13 cellular contexts compared by ENCODE assay signal in the genomic region with DNA sequence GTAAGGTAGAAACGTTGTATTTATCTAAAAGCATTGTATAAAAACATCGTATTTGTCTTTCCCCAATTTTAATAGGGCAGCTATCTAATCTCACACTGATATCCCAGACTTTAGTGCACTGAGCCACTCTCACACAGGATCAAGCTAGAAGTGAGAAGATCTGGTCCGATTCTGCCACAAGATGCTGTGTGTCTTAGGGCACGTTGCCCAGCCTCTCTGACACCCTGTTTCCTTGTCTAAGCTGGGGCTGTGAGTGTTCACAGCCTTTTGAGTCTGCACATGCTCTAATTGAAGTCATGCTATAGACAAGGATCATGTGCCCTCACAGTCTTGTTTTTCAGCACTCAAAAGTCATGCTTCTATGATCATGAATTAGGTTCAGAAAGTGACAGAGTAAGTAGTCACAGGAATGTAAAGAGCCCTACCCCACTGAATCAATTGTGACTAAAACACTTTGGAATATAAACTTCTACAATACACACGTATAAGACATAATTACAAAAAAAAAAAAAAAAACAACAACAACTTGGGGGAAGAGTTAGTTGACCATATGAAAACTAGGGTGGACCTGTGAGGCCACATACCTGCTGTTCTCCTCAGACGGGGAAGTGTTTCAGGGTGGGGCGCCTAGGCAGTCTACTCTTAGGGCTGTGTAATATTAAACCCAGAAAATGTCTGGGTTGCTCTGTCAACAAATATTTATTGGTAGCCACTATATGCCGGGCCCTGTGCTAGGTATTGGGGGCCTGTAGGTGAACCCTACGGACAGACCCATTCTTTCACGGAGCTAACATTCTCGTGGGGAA. TPM values are rescaled to one million over a fixed set of nuclear protein-coding genes. Genes with fewer than 3 reads are reported as not detected.
DNase-seq lines count a peak whose midpoint lies in the region; FAIRE-seq and TF ChIP-seq lines count a peak whose summit lies in the region.
"Had no signal": no experiment of that assay in that cellular context is flagged by ENCODE, and none has a peak within 500 bp of the region (broad histone marks: within the 10 kb centered on the region; RNA-seq: fewer than 3 reads in every experiment).

No MANE protein-coding gene starts in this region.

- H3K4me1 Mint-ChIP-seq in neural progenitor cell: no peaks in the 10 kb centered on the region
- H3K4me1 Mint-ChIP-seq: activated naive CD4-positive, alpha-beta T cell treated with anti-CD3 and anti-CD28 coated beads, Interleukin-2, amount 10 ng/mL, durations not matched to agents 7 days and 5 days had no signal

- H3F3A ChIP-seq in neural progenitor cell (ENCODE audit: low read depth): no peaks in the 10 kb centered on the region

- FAIRE-seq in GM12892 (lab: Jason Lieb, UNC): no peak
- FAIRE-seq: small intestine had no signal

- H3K79me2 ChIP-seq in neural progenitor cell (ENCODE audit: low read depth): no peaks in the 10 kb centered on the region

- no peak overlapping the region for H2AFZ ChIP-seq in neural progenitor cell (replicated peaks)

- H3K36me3 ChIP-seq in neural progenitor cell (no peaks in the 10 kb centered on the region), brain microvascular endothelial cell (replicated peaks) (no peaks in the 10 kb centered on the region)
- H3K36me3 ChIP-seq: thyroid gland had no signal

- no peaks in the 10 kb centered on the region for H3K9me3 ChIP-seq in neural progenitor cell (ENCODE audit: low read depth)
- H3K9me3 ChIP-seq: Caco-2, thyroid gland had no signal

- H3K4me1 ChIP-seq in neural progenitor cell: peaks cover 4% of the 10 kb centered on the region
- H3K4me1 ChIP-seq: Caco-2 had no signal

- peak; percentile 20 for DNase-seq in NCI-H345 (lab: John Stamatoyannopoulos, UW)
- no peak for DNase-seq in NCI-H345 treated with DMSO at 0.1 percent for 48 hours (lab: John Stamatoyannopoulos, UW; ENCODE audit: unreplicated experiment)
- peak; percentile 63 for DNase-seq in NCI-H187 treated with DMSO at 0.1 percent for 48 hours (lab: John Stamatoyannopoulos, UW)
- peak; percentile 90 for DNase-seq in epithelial cell of esophagus (ENCODE audit: low read depth)
- DNase-seq in neural progenitor cell (ENCODE audit: low spot score): no peak
- no peak for DNase-seq in KG1 (lab: John Stamatoyannopoulos, UW)
- DNase-seq in brain microvascular endothelial cell: no peak
- no peak for DNase-seq in GM12892 (ENCODE audit: insufficient read length)

- H3K9me3 Mint-ChIP-seq in neural progenitor cell: no peaks in the 10 kb centered on the region
- H3K9me3 Mint-ChIP-seq: activated naive CD4-positive, alpha-beta T cell treated with anti-CD3 and anti-CD28 coated beads, Interleukin-2, amount 10 ng/mL, durations not matched to agents 7 days and 5 days; T-helper 1 cell treated with Interleukin-12 subunit alpha and Interleukin-12 subunit beta and Interleukin-4 antibody, amounts not matched to agents 30 μg/mL and 1 μg/mL, for 36 hours had no signal

- no peaks in the 10 kb centered on the region for H3K36me3 Mint-ChIP-seq in neural progenitor cell
- H3K36me3 Mint-ChIP-seq: activated naive CD4-positive, alpha-beta T cell treated with anti-CD3 and anti-CD28 coated beads, Interleukin-2, amount 10 ng/mL, durations not matched to agents 7 days and 5 days had no signal

- no peaks in the 10 kb centered on the region for H4K20me1 ChIP-seq in neural progenitor cell (ENCODE audit: low read depth)

- H3K9ac ChIP-seq in neural progenitor cell: no peak overlapping the region

- no peak overlapping the region for H3K27ac ChIP-seq in neural progenitor cell
- H3K27ac ChIP-seq in brain microvascular endothelial cell: no peak overlapping the region

- H3K4me2 ChIP-seq in neural progenitor cell: no peak overlapping the region

- in situ Hi-C loops in brain microvascular endothelial cell (cut with HindIII; ENCODE audit: low pct_ligation_motif_present, low sequenced_read_pairs): no loop called here

- TF ChIP-seq CTCF in epithelial cell of esophagus (IDR thresholded peaks at IDR 0.05; ENCODE audit: insufficient read depth, low read depth, low read length, missing control alignments): no peak
- TF ChIP-seq CTCF in neural progenitor cell (IDR thresholded peaks at IDR 0.05): no peak
- TF ChIP-seq CTCF in brain microvascular endothelial cell (IDR thresholded peaks at IDR 0.05; ENCODE audit: low read depth, low read length, missing control alignments): no peak

- peak overlapping the region; percentile 37 for H3K27ac Mint-ChIP-seq in neural progenitor cell
- H3K27ac Mint-ChIP-seq: activated naive CD4-positive, alpha-beta T cell treated with anti-CD3 and anti-CD28 coated beads, Interleukin-2, amount 10 ng/mL, durations not matched to agents 7 days and 5 days; T-helper 1 cell treated with Interleukin-12 subunit alpha and Interleukin-12 subunit beta and Interleukin-4 antibody, amounts not matched to agents 30 μg/mL and 1 μg/mL, for 36 hours had no signal

- H3K4me3 Mint-ChIP-seq in neural progenitor cell: peak overlapping the region; percentile 73
- H3K4me3 Mint-ChIP-seq: activated naive CD4-positive, alpha-beta T cell treated with anti-CD3 and anti-CD28 coated beads, Interleukin-2, amount 10 ng/mL, durations not matched to agents 7 days and 5 days; T-helper 1 cell treated with Interleukin-12 subunit alpha and Interleukin-12 subunit beta and Interleukin-4 antibody, amounts not matched to agents 30 μg/mL and 1 μg/mL, for 36 hours had no signal

- H3K27me3 ChIP-seq in neural progenitor cell (peaks cover 34% of the 10 kb centered on the region), brain microvascular endothelial cell (replicated peaks) (no peaks in the 10 kb centered on the region)
- H3K27me3 ChIP-seq: thyroid gland had no signal

- H3K4me3 ChIP-seq in epithelial cell of esophagus (ENCODE audit: low read length) (no peak overlapping the region), neural progenitor cell (no peak overlapping the region), brain microvascular endothelial cell (ENCODE audit: low read depth, low read length) (no peak overlapping the region)

- TF ChIP-seq POLR2A in GM12892 (IDR thresholded peaks at IDR 0.05; ENCODE audit: low read depth, low read length): no peak

- peaks cover 2% of the 10 kb centered on the region for H3K27me3 Mint-ChIP-seq in neural progenitor cell (ENCODE audit: insufficient read depth, low read depth)

RNA-seq across cellular contexts. Expression of a gene that starts 0.9 kb away (rescaled TPM):
- not detected in 2 replicates for total RNA-seq in neural progenitor cell (ENCODE audit: low replicate concordance)
- polyA plus RNA-seq in GM12892 (2012; ENCODE audit: missing spikeins): not detected
- total RNA-seq: Caco-2 had no signal

Comparison
In these comparisons a context has a peak if more than half of its experiments do, and no peak if none do; other contexts are left out.
1. DNase-seq: peak in NCI-H345 (single experiment), NCI-H187 treated with DMSO at 0.1 percent for 48 hours (single experiment) and epithelial cell of esophagus (single experiment); none in NCI-H345 treated with DMSO at 0.1 percent for 48 hours (single experiment), neural progenitor cell (single experiment), KG1 (single experiment), brain microvascular endothelial cell (single experiment) and GM12892 (single experiment).